1 cellular context compared by ENCODE assay signal in the genomic region with DNA sequence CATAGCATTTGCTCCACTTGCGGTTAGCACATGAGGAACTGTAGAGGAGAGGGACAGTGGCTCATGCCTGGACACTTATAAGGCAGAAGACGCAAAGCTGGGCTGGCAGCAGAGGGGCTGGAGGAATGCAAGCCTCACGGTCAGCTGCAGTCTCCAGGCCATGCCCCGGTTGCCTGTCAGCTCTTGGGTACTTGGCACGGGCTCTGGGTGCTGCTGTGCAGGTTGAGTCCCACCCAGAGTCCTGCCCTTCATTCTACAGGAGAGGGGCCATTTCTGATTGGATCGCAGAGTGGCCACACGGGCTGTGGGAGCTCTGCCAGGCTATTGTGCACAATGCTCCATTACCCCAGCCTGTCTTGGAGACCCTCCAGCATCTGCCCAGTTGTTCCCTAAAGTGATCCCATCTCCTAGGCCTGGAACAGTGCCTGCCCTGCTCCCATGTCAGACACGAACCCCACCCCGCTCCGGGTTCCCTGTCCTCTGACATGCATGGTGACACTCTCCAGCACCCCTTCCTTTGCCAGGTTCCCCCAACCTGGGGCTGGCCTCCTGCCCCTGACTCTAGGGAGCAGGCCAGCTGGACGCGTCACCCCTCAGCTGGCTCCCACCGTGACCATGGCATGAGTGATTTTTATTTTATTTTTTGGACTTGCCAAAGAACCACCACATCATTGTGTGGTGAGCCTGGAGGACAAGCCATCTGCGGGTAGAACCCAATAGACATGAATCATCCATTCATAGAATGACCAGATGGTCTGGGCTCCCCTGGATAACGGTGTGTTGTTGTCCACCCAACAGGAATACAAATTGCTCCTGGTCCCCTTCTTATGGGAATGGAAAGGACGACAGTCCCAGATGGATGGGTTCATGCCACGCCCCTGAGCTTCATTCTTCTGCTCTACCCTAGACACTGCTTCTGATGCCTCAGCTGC.
TF ChIP-seq lines count a peak whose summit lies in the region.

No MANE protein-coding gene starts in this region.

TF ChIP-seq in SK-N-SH, 30 proteins besides CTCF, POLR2A, EP300 and RAD21 (continued from another document):
- TF ChIP-seq, protein P1, sequence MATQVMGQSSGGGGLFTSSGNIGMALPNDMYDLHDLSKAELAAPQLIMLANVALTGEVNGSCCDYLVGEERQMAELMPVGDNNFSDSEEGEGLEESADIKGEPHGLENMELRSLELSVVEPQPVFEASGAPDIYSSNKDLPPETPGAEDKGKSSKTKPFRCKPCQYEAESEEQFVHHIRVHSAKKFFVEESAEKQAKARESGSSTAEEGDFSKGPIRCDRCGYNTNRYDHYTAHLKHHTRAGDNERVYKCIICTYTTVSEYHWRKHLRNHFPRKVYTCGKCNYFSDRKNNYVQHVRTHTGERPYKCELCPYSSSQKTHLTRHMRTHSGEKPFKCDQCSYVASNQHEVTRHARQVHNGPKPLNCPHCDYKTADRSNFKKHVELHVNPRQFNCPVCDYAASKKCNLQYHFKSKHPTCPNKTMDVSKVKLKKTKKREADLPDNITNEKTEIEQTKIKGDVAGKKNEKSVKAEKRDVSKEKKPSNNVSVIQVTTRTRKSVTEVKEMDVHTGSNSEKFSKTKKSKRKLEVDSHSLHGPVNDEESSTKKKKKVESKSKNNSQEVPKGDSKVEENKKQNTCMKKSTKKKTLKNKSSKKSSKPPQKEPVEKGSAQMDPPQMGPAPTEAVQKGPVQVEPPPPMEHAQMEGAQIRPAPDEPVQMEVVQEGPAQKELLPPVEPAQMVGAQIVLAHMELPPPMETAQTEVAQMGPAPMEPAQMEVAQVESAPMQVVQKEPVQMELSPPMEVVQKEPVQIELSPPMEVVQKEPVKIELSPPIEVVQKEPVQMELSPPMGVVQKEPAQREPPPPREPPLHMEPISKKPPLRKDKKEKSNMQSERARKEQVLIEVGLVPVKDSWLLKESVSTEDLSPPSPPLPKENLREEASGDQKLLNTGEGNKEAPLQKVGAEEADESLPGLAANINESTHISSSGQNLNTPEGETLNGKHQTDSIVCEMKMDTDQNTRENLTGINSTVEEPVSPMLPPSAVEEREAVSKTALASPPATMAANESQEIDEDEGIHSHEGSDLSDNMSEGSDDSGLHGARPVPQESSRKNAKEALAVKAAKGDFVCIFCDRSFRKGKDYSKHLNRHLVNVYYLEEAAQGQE (IDR thresholded peaks at IDR 0.05; ENCODE audit: low read depth, low read length): no peak
- TF ChIP-seq NFIC (IDR thresholded peaks at IDR 0.05; ENCODE audit: borderline replicate concordance): no peak
- TF ChIP-seq, protein P2, sequence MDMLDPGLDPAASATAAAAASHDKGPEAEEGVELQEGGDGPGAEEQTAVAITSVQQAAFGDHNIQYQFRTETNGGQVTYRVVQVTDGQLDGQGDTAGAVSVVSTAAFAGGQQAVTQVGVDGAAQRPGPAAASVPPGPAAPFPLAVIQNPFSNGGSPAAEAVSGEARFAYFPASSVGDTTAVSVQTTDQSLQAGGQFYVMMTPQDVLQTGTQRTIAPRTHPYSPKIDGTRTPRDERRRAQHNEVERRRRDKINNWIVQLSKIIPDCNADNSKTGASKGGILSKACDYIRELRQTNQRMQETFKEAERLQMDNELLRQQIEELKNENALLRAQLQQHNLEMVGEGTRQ (IDR thresholded peaks at IDR 0.05; ENCODE audit: borderline replicate concordance, low read depth, low read length): no peak
- TF ChIP-seq JUND (IDR thresholded peaks at IDR 0.05): no peak
- no peak for TF ChIP-seq MEF2A (IDR thresholded peaks at IDR 0.05; ENCODE audit: borderline replicate concordance, low read depth)
- no peak for TF ChIP-seq TEAD4 (IDR thresholded peaks at IDR 0.05; ENCODE audit: borderline replicate concordance, insufficient read depth)
- TF ChIP-seq RCOR1 (IDR thresholded peaks at IDR 0.05; ENCODE audit: low read length): no peak
- no peak for TF ChIP-seq NRF1 (IDR thresholded peaks at IDR 0.05; ENCODE audit: low read depth, low read length)
- TF ChIP-seq, protein P3, sequence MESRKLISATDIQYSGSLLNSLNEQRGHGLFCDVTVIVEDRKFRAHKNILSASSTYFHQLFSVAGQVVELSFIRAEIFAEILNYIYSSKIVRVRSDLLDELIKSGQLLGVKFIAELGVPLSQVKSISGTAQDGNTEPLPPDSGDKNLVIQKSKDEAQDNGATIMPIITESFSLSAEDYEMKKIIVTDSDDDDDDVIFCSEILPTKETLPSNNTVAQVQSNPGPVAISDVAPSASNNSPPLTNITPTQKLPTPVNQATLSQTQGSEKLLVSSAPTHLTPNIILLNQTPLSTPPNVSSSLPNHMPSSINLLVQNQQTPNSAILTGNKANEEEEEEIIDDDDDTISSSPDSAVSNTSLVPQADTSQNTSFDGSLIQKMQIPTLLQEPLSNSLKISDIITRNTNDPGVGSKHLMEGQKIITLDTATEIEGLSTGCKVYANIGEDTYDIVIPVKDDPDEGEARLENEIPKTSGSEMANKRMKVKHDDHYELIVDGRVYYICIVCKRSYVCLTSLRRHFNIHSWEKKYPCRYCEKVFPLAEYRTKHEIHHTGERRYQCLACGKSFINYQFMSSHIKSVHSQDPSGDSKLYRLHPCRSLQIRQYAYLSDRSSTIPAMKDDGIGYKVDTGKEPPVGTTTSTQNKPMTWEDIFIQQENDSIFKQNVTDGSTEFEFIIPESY (IDR thresholded peaks at IDR 0.05; ENCODE audit: borderline replicate concordance, low read depth): no peak
- TF ChIP-seq, protein P4, sequence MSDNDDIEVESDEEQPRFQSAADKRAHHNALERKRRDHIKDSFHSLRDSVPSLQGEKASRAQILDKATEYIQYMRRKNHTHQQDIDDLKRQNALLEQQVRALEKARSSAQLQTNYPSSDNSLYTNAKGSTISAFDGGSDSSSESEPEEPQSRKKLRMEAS (IDR thresholded peaks at IDR 0.05; ENCODE audit: low read depth): no peak
- TF ChIP-seq, protein P5, sequence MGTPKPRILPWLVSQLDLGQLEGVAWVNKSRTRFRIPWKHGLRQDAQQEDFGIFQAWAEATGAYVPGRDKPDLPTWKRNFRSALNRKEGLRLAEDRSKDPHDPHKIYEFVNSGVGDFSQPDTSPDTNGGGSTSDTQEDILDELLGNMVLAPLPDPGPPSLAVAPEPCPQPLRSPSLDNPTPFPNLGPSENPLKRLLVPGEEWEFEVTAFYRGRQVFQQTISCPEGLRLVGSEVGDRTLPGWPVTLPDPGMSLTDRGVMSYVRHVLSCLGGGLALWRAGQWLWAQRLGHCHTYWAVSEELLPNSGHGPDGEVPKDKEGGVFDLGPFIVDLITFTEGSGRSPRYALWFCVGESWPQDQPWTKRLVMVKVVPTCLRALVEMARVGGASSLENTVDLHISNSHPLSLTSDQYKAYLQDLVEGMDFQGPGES (IDR thresholded peaks at IDR 0.05; ENCODE audit: low read depth, low read length): no peak
- no peak for TF ChIP-seq TCF12 (IDR thresholded peaks at IDR 0.05)
TF ChIP-seq in SK-N-SH: peak in this region for 0.
